In genomic region chr14:64891173-64891838, GRCh38 we compare ENCODE assay signal across 8 cellular contexts.
"Had no signal": no experiment of that assay in that cellular context is flagged by ENCODE, and none has a peak within 500 bp of the region (broad histone marks: within the 10 kb centered on the region; RNA-seq: fewer than 3 reads in every experiment).

No MANE protein-coding gene starts in this region.

- H3K4me1 Mint-ChIP-seq: activated CD8-positive, alpha-beta memory T cell treated with anti-CD3 and anti-CD28 coated beads, Interleukin-2, amount 10 ng/mL, durations not matched to agents 7 days and 5 days; activated naive CD8-positive, alpha-beta T cell treated with anti-CD3 and anti-CD28 coated beads, Interleukin-2, amount 10 ng/mL, durations not matched to agents 7 days and 5 days had no signal

- H3K4me3 Mint-ChIP-seq: activated CD8-positive, alpha-beta memory T cell treated with anti-CD3 and anti-CD28 coated beads, Interleukin-2, amount 10 ng/mL, durations not matched to agents 7 days and 5 days; activated naive CD8-positive, alpha-beta T cell treated with anti-CD3 and anti-CD28 coated beads, Interleukin-2, amount 10 ng/mL, durations not matched to agents 7 days and 5 days; activated T-cell treated with anti-CD3 and anti-CD28 coated beads, Interleukin-2, amount 50 U/mL, for 4 hours; naive thymus-derived CD4-positive, alpha-beta T cell; stimulated activated naive CD8-positive, alpha-beta T cell treated with anti-CD3 and anti-CD28 coated beads, Interleukin-15, Interleukin-2, amounts not matched to agents 100 ng/mL and 50 ng/mL, for 24 hours had no signal

- H3K27ac Mint-ChIP-seq: activated CD8-positive, alpha-beta memory T cell treated with anti-CD3 and anti-CD28 coated beads, Interleukin-2, amount 10 ng/mL, durations not matched to agents 7 days and 5 days; activated naive CD8-positive, alpha-beta T cell treated with anti-CD3 and anti-CD28 coated beads, Interleukin-2, amount 10 ng/mL, durations not matched to agents 7 days and 5 days; naive thymus-derived CD4-positive, alpha-beta T cell; stimulated activated naive CD8-positive, alpha-beta T cell treated with anti-CD3 and anti-CD28 coated beads, Interleukin-15, Interleukin-2, amounts not matched to agents 100 ng/mL and 50 ng/mL, for 24 hours had no signal

- H3K36me3 Mint-ChIP-seq: activated CD8-positive, alpha-beta memory T cell treated with anti-CD3 and anti-CD28 coated beads, Interleukin-2, amount 10 ng/mL, durations not matched to agents 7 days and 5 days; activated naive CD8-positive, alpha-beta T cell treated with anti-CD3 and anti-CD28 coated beads, Interleukin-2, amount 10 ng/mL, durations not matched to agents 7 days and 5 days; naive thymus-derived CD4-positive, alpha-beta T cell had no signal

- H3K9me3 Mint-ChIP-seq: activated naive CD8-positive, alpha-beta T cell treated with anti-CD3 and anti-CD28 coated beads, Interleukin-2, amount 10 ng/mL, durations not matched to agents 7 days and 5 days; activated T-cell treated with anti-CD3 and anti-CD28 coated beads, Interleukin-2, amount 50 U/mL, for 4 hours; naive thymus-derived CD4-positive, alpha-beta T cell; stimulated activated naive CD8-positive, alpha-beta T cell treated with anti-CD3 and anti-CD28 coated beads, Interleukin-15, Interleukin-2, amounts not matched to agents 100 ng/mL and 50 ng/mL, for 24 hours had no signal

- DNase-seq: activated CD4-positive, CD25-positive, alpha-beta regulatory T cell treated with anti-CD3 and anti-CD28 coated beads, Interleukin-2, amount 50 U/mL, for 72 hours; activated naive CD8-positive, alpha-beta T cell treated with anti-CD3 and anti-CD28 coated beads, Interleukin-2, amount 10 ng/mL, durations not matched to agents 7 days and 5 days; left cardiac atrium; upper lobe of left lung had no signal
